In genomic region chr20:50762435-50763201, GRCh38 we compare ENCODE assay signal across 1 cellular context.
TF ChIP-seq lines count a peak whose summit lies in the region.

No MANE protein-coding gene starts in this region.

TF ChIP-seq in HepG2, 621 proteins besides CTCF, POLR2A, EP300 and RAD21 (continued from another document):
- TF ChIP-seq SNAPC4 (CRISPR knock-in tag; IDR thresholded peaks at IDR 0.05) = 0 out of 2 replicates have a peak, but pooled peaks have one; percentile 15
- TF ChIP-seq LCORL (IDR thresholded peaks at IDR 0.05) = 0 out of 2 replicates have a peak, but pooled peaks have one; percentile 4
- TF ChIP-seq LCORL (CRISPR knock-in tag; IDR thresholded peaks at IDR 0.05) = no peak
- no peak for TF ChIP-seq NAIF1 (CRISPR knock-in tag; IDR thresholded peaks at IDR 0.05; ENCODE audit: borderline replicate concordance)
- TF ChIP-seq TRIM22 (IDR thresholded peaks at IDR 0.05) = no peak
- TF ChIP-seq ZFP91 (CRISPR knock-in tag; IDR thresholded peaks at IDR 0.05; ENCODE audit: borderline replicate concordance) = peak; percentile 13; the same call in 1 of the 2 replicates
- TF ChIP-seq ZSCAN31 (CRISPR knock-in tag; IDR thresholded peaks at IDR 0.05; ENCODE audit: low read depth) = no peak
